In the genomic region with DNA sequence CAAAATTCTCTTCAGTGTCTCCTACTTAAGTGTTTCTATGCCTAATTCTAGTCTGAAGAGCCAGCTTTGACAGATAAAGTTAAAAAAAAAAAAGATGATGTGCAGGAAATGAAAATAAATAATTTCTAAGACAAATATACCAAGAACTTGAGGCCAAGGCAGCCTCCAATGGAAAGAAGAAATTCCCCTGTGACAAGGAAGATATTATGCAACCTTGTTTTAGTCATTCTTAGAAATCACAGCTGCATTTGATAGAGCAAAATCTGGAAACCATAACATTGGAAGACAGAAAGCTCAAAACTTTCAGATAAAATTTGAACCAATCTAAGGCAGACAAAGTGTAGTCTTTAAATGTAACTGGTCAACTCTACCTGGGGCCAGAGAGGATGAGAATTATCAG, we compare ENCODE assay signal across 19 cellular contexts.
A peak's percentile ranks its signal among the peaks of the same experiment; 100 is the strongest.
DNase-seq lines count a peak whose midpoint lies in the region; ATAC-seq and TF ChIP-seq lines count a peak whose summit lies in the region.
"Had no signal": no experiment of that assay in that cellular context is flagged by ENCODE, and none has a peak within 500 bp of the region (broad histone marks: within the 10 kb centered on the region; RNA-seq: fewer than 3 reads in every experiment).

No MANE protein-coding gene starts in this region.

- ATAC-seq in HG02798 (IDR thresholded peaks at IDR 0.05; ENCODE audit: poor library complexity, unreplicated experiment), result no peak
- no peak for ATAC-seq in HG02610 (IDR thresholded peaks at IDR 0.05; ENCODE audit: unreplicated experiment)
- no peak for ATAC-seq in HG02642 (IDR thresholded peaks at IDR 0.05; ENCODE audit: poor library complexity, unreplicated experiment)
- ATAC-seq: Panc1, WTC11 had no signal

- CTCF ChIA-PET in SK-N-SH (lab: Yijun Ruan, JAX), result no interaction called here

- 0 out of 4 replicates have a peak, but pooled peaks cover 0 to 3% of the 10 kb centered on the region in 2 experiments for H3K4me1 ChIP-seq in SK-N-SH (ENCODE audit: control insufficient read depth in 1 of 2, insufficient read depth in 2 of 2, low read depth in 1 of 2, low read length in 1 of 2)
- H3K4me1 ChIP-seq: esophagus squamous epithelium, neural progenitor cell, transverse colon had no signal

- no peak overlapping the region for H3K4me3 ChIP-seq in SK-N-SH (ENCODE audit: low read depth in 2 of 2, low read length in 1 of 2)
- H3K4me3 ChIP-seq in fibroblast of pulmonary artery (replicated peaks; ENCODE audit: low read depth, low read length), result no peak overlapping the region
- H3K4me3 ChIP-seq in skeletal muscle cell (ENCODE audit: low read depth, low read length), result no peak overlapping the region
- H3K4me3 ChIP-seq: dorsolateral prefrontal cortex, esophagus squamous epithelium, neural progenitor cell, transverse colon had no signal

- POLR2A ChIA-PET in SK-N-SH (lab: Yijun Ruan, JAX), result no interaction called here

- TF ChIP-seq CTCF in SK-N-SH (IDR thresholded peaks at IDR 0.05) (no peak), fibroblast of pulmonary artery (IDR thresholded peaks at IDR 0.05; ENCODE audit: low read length, missing control alignments) (no peak)

- H3F3A ChIP-seq in SK-N-SH (replicated peaks; ENCODE audit: insufficient read depth), result peaks cover 5% of the 10 kb centered on the region

- H3K9me2 ChIP-seq in SK-N-SH, result no peaks in the 10 kb centered on the region

- no peaks in the 10 kb centered on the region for H4K20me1 ChIP-seq in SK-N-SH (ENCODE audit: insufficient read depth)

- peak in 1 of 2 experiments; percentile 60; a peak in 1 of 4 replicates for TF ChIP-seq EP300 in SK-N-SH (IDR thresholded peaks at IDR 0.05; ENCODE audit: borderline replicate concordance in 1 of 2, low read depth in 1 of 2, low read length in 1 of 2)

- H3K27ac ChIP-seq in SK-N-SH (ENCODE audit: low read depth in 2 of 2, low read length in 1 of 2), result peak overlapping the region; percentile 26 to 50; a peak in 2 of 4 replicates
- H3K27ac ChIP-seq: dorsolateral prefrontal cortex, esophagus squamous epithelium, HL-60, neural progenitor cell, transverse colon had no signal

- H3K79me2 ChIP-seq in SK-N-SH (ENCODE audit: insufficient read depth), result no peaks in the 10 kb centered on the region

- no peaks in the 10 kb centered on the region for H3K27me3 ChIP-seq in SK-N-SH (ENCODE audit: insufficient read depth)
- H3K27me3 ChIP-seq: neural progenitor cell, transverse colon had no signal

- H3K36me3 ChIP-seq in SK-N-SH (replicated peaks in 1 of 2; ENCODE audit: control insufficient read depth in 1 of 2, insufficient read depth in 2 of 2, low read length in 1 of 2), result no peaks in the 10 kb centered on the region
- H3K36me3 ChIP-seq: esophagus squamous epithelium, neural progenitor cell, transverse colon had no signal

- H3K9ac ChIP-seq in SK-N-SH, result no peak overlapping the region
- H3K9ac ChIP-seq: neural progenitor cell had no signal

- no peak for TF ChIP-seq RAD21 in SK-N-SH (IDR thresholded peaks at IDR 0.05; ENCODE audit: low read length)

- H2AFZ ChIP-seq in SK-N-SH (ENCODE audit: low read depth), result no peak overlapping the region
- H2AFZ ChIP-seq: neural progenitor cell had no signal

- peak; percentile 33 for DNase-seq in ELR (ENCODE audit: low read depth)
- DNase-seq in SK-N-SH, result no peak
- DNase-seq in fibroblast of pulmonary artery (ENCODE audit: low read depth), result peak; percentile 87
- DNase-seq in skeletal muscle cell (ENCODE audit: low read depth), result peak; percentile 81
- no peak for DNase-seq in retina
- DNase-seq: dorsolateral prefrontal cortex, esophagus squamous epithelium, KBM-7, mammary epithelial cell, NCI-H2171 treated with DMSO at 0.1 percent for 48 hours, T-helper 1 cell, transverse colon had no signal

- H3K9me3 ChIP-seq in SK-N-SH, result no peaks in the 10 kb centered on the region
- H3K9me3 ChIP-seq: esophagus squamous epithelium, transverse colon had no signal

- no peak overlapping the region for H3K4me2 ChIP-seq in SK-N-SH
- H3K4me2 ChIP-seq: neural progenitor cell had no signal

TF ChIP-seq in SK-N-SH, 30 proteins besides CTCF, POLR2A, EP300 and RAD21:
- TF ChIP-seq, protein P1, sequence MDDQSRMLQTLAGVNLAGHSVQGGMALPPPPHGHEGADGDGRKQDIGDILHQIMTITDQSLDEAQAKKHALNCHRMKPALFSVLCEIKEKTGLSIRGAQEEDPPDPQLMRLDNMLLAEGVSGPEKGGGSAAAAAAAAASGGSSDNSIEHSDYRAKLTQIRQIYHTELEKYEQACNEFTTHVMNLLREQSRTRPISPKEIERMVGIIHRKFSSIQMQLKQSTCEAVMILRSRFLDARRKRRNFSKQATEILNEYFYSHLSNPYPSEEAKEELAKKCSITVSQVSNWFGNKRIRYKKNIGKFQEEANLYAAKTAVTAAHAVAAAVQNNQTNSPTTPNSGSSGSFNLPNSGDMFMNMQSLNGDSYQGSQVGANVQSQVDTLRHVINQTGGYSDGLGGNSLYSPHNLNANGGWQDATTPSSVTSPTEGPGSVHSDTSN (IDR thresholded peaks at IDR 0.05), result peak; percentile 68
- TF ChIP-seq FOSL2 (IDR thresholded peaks at IDR 0.05; ENCODE audit: borderline replicate concordance, low read depth) (peak; percentile 29; the same call in 1 of the 2 replicates), TCF12 (IDR thresholded peaks at IDR 0.05) (peak; percentile 86), MEF2A (IDR thresholded peaks at IDR 0.05; ENCODE audit: borderline replicate concordance, low read depth) (no peak), TEAD4 (IDR thresholded peaks at IDR 0.05; ENCODE audit: borderline replicate concordance, insufficient read depth) (0 out of 2 replicates have a peak, but pooled peaks have one; percentile 17), JUND (IDR thresholded peaks at IDR 0.05) (peak; percentile 14; the same call in 1 of the 2 replicates)
- TF ChIP-seq, protein P2, sequence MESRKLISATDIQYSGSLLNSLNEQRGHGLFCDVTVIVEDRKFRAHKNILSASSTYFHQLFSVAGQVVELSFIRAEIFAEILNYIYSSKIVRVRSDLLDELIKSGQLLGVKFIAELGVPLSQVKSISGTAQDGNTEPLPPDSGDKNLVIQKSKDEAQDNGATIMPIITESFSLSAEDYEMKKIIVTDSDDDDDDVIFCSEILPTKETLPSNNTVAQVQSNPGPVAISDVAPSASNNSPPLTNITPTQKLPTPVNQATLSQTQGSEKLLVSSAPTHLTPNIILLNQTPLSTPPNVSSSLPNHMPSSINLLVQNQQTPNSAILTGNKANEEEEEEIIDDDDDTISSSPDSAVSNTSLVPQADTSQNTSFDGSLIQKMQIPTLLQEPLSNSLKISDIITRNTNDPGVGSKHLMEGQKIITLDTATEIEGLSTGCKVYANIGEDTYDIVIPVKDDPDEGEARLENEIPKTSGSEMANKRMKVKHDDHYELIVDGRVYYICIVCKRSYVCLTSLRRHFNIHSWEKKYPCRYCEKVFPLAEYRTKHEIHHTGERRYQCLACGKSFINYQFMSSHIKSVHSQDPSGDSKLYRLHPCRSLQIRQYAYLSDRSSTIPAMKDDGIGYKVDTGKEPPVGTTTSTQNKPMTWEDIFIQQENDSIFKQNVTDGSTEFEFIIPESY (IDR thresholded peaks at IDR 0.05; ENCODE audit: borderline replicate concordance, low read depth), result no peak

Comparison
In these comparisons a context has a peak if more than half of its experiments do, and no peak if none do; other contexts are left out.
1. DNase-seq: peak in ELR (single experiment), fibroblast of pulmonary artery (single experiment) and skeletal muscle cell (single experiment); none in SK-N-SH (single experiment) and retina (single experiment).